Comparison of ENCODE assay signal across 8 cellular contexts in the genomic region with DNA sequence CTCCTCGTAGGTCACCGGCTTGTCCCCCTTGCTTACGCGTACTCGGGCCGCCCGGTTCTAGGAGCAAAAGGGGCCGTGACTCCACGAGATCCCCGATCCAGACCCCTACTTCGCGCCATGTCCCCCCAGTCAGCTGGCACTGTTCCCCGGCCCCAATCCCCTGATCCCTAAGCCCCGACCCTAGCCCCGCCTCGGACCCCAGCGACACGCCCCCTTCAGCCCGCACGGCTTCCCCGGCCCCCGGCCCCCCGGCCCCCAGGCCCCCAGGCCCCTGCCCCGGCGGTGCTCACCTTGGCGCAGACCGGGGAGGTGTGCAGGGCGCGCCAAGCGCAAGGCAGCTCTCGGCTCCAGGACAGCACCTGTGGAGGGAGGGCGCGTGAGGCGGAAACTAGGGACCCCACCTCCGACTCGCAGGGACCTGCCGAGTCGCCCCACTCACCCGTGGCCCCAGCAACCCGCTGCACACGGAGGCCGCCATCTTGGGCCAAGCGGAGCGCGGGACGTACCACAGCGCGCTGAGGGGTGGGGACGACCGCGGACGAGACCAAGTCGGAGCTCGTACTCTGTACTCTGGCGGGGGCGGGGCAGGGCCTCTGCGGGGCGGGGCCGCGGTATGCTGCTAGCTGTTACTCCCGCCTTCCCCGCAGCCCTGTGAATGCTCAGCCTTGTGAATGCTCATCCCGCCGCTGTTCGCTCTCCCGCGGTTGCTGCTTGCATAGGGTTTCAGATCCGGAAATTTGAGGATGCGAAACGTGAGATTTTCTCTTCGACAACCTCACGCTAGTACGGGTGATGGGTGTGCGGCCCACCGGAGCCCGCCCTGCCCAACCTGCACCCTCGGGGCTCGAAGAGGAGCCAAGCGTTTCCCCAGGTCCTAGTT. TPM values are rescaled to one million over a fixed set of nuclear protein-coding genes. Genes with fewer than 3 reads are reported as not detected.
A peak's percentile ranks its signal among the peaks of the same experiment; 100 is the strongest.
DNase-seq lines count a peak whose midpoint lies in the region; ATAC-seq and TF ChIP-seq lines count a peak whose summit lies in the region.

A gene (minus strand): TSS at position 500 of the 880 bp plus-strand sequence. CDS start 22 bp downstream, at position 478.

- CTCF ChIA-PET in activated B cell treated with CpG ODN at 0.5 μM for 24 hours (lab: Charles Lee): interaction anchor here (1.0 kb wide), 1 partner anchor 287 kb away, joined by 7 read pairs; a partner anchor contains a TSS

- peak within 1 kb of the TSS; percentile 89 for H3K27ac Mint-ChIP-seq in activated B cell treated with CpG ODN at 0.5 μM for 24 hours

- WGBS in smooth muscle cell (ENCODE audit: low lambda C conversion rate): 2% methylated on average over 53 of the region's 79 CpGs

- no peak for TF ChIP-seq CTCF in AG09309 (IDR thresholded peaks at IDR 0.05; ENCODE audit: control insufficient read depth, insufficient read depth, low read depth, low read length, missing control alignments)
- TF ChIP-seq CTCF in activated B cell treated with CpG ODN at 0.5 μM for 24 hours (IDR thresholded peaks at IDR 0.05): no peak
- no peak for TF ChIP-seq CTCF in cardiac fibroblast (IDR thresholded peaks at IDR 0.05; ENCODE audit: low read depth, low read length)
- no peak for TF ChIP-seq CTCF in smooth muscle cell (IDR thresholded peaks at IDR 0.05; ENCODE audit: borderline replicate concordance, insufficient read depth, poor library complexity, severe bottlenecking)

- H3K9me3 ChIP-seq in smooth muscle cell (replicated peaks; ENCODE audit: low read depth): no peaks in the 10 kb centered on the region

- no peaks in the 10 kb centered on the region for H3K9me3 Mint-ChIP-seq in activated B cell treated with CpG ODN at 0.5 μM for 24 hours

- H3K27me3 Mint-ChIP-seq in activated B cell treated with CpG ODN at 0.5 μM for 24 hours: no peaks in the 10 kb centered on the region

- H3K36me3 Mint-ChIP-seq in activated B cell treated with CpG ODN at 0.5 μM for 24 hours (ENCODE audit: low read depth): peaks cover 35% of the 10 kb centered on the region

- intact Hi-C loops in activated B cell treated with CpG ODN at 0.5 μM for 24 hours (cut with micrococcal nuclease): loop anchor here (1.0 to 10.0 kb wide), 6 partner anchors 30 to 1987 kb away; a partner anchor contains a TSS

- peaks cover 13% of the 10 kb centered on the region for H3K4me1 ChIP-seq in smooth muscle cell (ENCODE audit: low read depth)

- no peaks in the 10 kb centered on the region for H3F3A ChIP-seq in smooth muscle cell (ENCODE audit: low read depth)

- H3K4me3 Mint-ChIP-seq in activated B cell treated with CpG ODN at 0.5 μM for 24 hours: peak within 1 kb of the TSS; percentile 93

- H3K79me2 ChIP-seq in smooth muscle cell (ENCODE audit: low read depth): peaks cover 3% of the 10 kb centered on the region

- peak; percentile 91 for ATAC-seq in GM19023 (IDR thresholded peaks at IDR 0.05; ENCODE audit: unreplicated experiment)
- peak; percentile 94 for ATAC-seq in HG03196 (IDR thresholded peaks at IDR 0.05; ENCODE audit: unreplicated experiment)
- ATAC-seq in activated B cell treated with CpG ODN at 0.5 μM for 24 hours (ENCODE audit: low read depth): peak; percentile 98

- peaks cover 21% of the 10 kb centered on the region for H3K4me1 Mint-ChIP-seq in activated B cell treated with CpG ODN at 0.5 μM for 24 hours

- peak within 1 kb of the TSS; percentile 99 for H3K27ac ChIP-seq in smooth muscle cell (ENCODE audit: low read depth)

- H4K20me1 ChIP-seq in smooth muscle cell (ENCODE audit: low read depth): no peaks in the 10 kb centered on the region

- POLR2A ChIA-PET in activated B cell treated with CpG ODN at 0.5 μM for 24 hours (lab: Charles Lee): interaction anchor here (0.6 to 2.0 kb wide), 16 partner anchors 13 to 980 kb away, joined by 3 to 16 read pairs (median 4); a partner anchor contains a TSS

- no peaks in the 10 kb centered on the region for H3K27me3 ChIP-seq in smooth muscle cell (ENCODE audit: low read depth)

- DNase-seq in AG09309 (ENCODE audit: low read depth): peak; percentile 86
- DNase-seq in NCI-H345 (lab: John Stamatoyannopoulos, UW): peak; percentile 95
- peak; percentile 85 for DNase-seq in activated B cell treated with CpG ODN at 0.5 μM for 24 hours
- DNase-seq in cardiac fibroblast (ENCODE audit: low read depth in 2 of 2): peak; percentile 96 to 98
- DNase-seq in iPS-NIHi7 (ENCODE audit: extremely low spot score): peak; percentile 98
- DNase-seq in smooth muscle cell (lab: John Stamatoyannopoulos, UW; ENCODE audit: unreplicated experiment): peak; percentile 81

- peak within 1 kb of the TSS; percentile 80 for H2AFZ ChIP-seq in smooth muscle cell (ENCODE audit: low read depth)

- H3K4me3 ChIP-seq in AG09309 (ENCODE audit: control insufficient read depth, low read depth, low read length) (peak within 1 kb of the TSS; percentile 80), cardiac fibroblast (replicated peaks in 1 of 2; ENCODE audit: low read depth in 2 of 2, low read length in 2 of 2) (peak within 1 kb of the TSS; percentile 79 to 84), smooth muscle cell (peak within 1 kb of the TSS; percentile 88)

- peak within 1 kb of the TSS; percentile 89 for H3K4me2 ChIP-seq in smooth muscle cell

- peak within 1 kb of the TSS; percentile 98 for H3K9ac ChIP-seq in smooth muscle cell (ENCODE audit: low read depth)

- no peaks in the 10 kb centered on the region for H3K36me3 ChIP-seq in smooth muscle cell (ENCODE audit: low read depth)

RNA-seq across cellular contexts. Expression of the gene that starts here (rescaled TPM):
- total RNA-seq in activated B cell treated with CpG ODN at 0.5 μM for 24 hours (73.1 and 78.1 TPM in 2 replicates), smooth muscle cell (84.1 and 87.7 TPM in 2 replicates)
- polyA plus RNA-seq in smooth muscle cell: 164 and 183 TPM in 2 replicates

Comparison
In these comparisons a context has a peak if more than half of its experiments do, and no peak if none do; other contexts are left out.
1. Peak in every context shown above with its lines: DNase-seq, ATAC-seq, H3K4me3 ChIP-seq and H3K27ac ChIP-seq.